8 cellular contexts compared by ENCODE assay signal in the genomic region with DNA sequence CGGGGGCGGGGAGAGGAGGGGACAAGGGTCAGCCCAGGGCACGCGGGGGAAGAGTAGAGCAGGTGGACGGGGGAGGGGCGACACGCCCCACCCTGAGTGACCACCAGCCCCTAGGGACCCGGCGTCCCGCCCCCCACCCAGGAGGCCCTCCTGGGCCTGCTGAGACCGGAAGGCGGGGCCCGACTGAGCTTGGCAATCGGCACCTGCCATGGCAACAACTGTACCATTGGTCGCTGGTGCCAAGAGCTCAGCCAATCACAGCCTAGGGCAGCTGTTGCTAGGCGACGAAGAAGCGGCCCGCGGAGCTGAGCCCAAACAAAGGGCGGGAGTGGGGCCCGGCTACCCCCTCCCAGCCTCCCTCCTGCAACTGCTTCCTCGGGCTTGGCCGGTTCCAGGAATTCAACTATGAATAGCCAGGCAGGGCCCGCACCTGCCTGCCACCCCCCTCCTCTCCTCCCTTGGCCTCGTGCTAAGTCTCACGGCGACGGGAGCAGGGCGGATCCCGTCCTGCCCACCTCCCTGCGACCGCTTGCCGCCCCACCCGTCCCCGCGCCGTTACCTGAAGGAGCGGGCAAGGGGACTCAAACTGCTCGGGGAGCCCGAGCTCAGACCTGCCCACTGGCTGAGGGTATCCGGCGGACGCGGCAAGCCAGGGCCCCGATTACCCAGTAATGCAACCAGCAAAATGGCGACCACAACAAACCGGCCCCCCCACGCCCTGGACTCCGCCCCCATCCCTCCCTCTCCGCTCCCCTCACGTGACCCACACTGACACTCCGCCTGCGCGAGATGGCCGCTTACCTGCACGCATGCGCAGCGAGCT. TPM values are rescaled to one million over a fixed set of nuclear protein-coding genes. Genes with fewer than 3 reads are reported as not detected.
DNase-seq lines count a peak whose midpoint lies in the region; ATAC-seq, FAIRE-seq and TF ChIP-seq lines count a peak whose summit lies in the region.

A gene (minus strand): TSS at position 699 of the 823 bp plus-strand sequence. CDS start 2,295 bp downstream, outside the sequence.

- no peak for FAIRE-seq in H54 (lab: Jason Lieb, UNC)

- peak; percentile 37; the same call in 1 of the 2 replicates for TF ChIP-seq POLR2A in H54 (IDR thresholded peaks at IDR 0.05; ENCODE audit: low read depth, low read length)
- TF ChIP-seq POLR2A in heart left ventricle (IDR thresholded peaks at IDR 0.05) = peak in 1 of 2 donors; percentile 52

- POLR2A ChIA-PET in T-cell (lab: Charles Lee) = interaction anchor here (0.5 to 1.7 kb wide), 8 partner anchors 9 to 1159 kb away, joined by 3 to 14 read pairs (median 6); a partner anchor contains a TSS

- ATAC-seq in T-cell (replicated peaks in 1 of 4) (peak; percentile 91 to 93 (median 92)), heart left ventricle (peak; percentile 92 to 95 (median 95))

- H3K27me3 Mint-ChIP-seq in T-cell = no peaks in the 10 kb centered on the region

- H3K9me3 ChIP-seq in heart left ventricle (no peaks in the 10 kb centered on the region), parathyroid adenoma (ENCODE audit: control insufficient read depth, low read length) (no peaks in the 10 kb centered on the region), tibial artery (no peaks in the 10 kb centered on the region)

- H3K4me2 ChIP-seq in parathyroid adenoma (ENCODE audit: low read length) = peak within 1 kb of the TSS; percentile 97

- H3K27ac Mint-ChIP-seq in T-cell = peak within 1 kb of the TSS; percentile 85 to 92

- peaks cover 38% of the 10 kb centered on the region for H3K36me3 Mint-ChIP-seq in T-cell

- H3K4me1 Mint-ChIP-seq in T-cell = peaks cover 30 to 36% (median 30%) of the 10 kb centered on the region in 3 donors

- intact Hi-C loops in heart left ventricle (cut with DNase I) (loop anchor here in 1 of 10 donors (1.0 kb wide), 1 partner anchor 13 kb away; a partner anchor contains a TSS), tibial artery (cut with DNase I; ENCODE audit: low total_unique reads) (no loop called here)

- DNase-seq in ELR (ENCODE audit: low read depth) (peak; percentile 95), H54 (ENCODE audit: insufficient read length, low spot score) (peak; percentile 99), MV-4-11 (lab: John Stamatoyannopoulos, UW) (peak; percentile 98), T-cell (peak; percentile 95 to 99 (median 97)), amniotic stem cell (lab: John Stamatoyannopoulos, UW) (peak; percentile 89), heart left ventricle (peak; percentile 98 to 99 (median 99)), tibial artery (peak; percentile 97 to 99)

- peak within 1 kb of the TSS; percentile 90 for H3K9ac ChIP-seq in parathyroid adenoma

- peak within 1 kb of the TSS; percentile 76 to 97 (median 90) for H3K27ac ChIP-seq in heart left ventricle
- H3K27ac ChIP-seq in parathyroid adenoma = peak within 1 kb of the TSS; percentile 97
- peak within 1 kb of the TSS; percentile 91 to 92 for H3K27ac ChIP-seq in tibial artery

- H3K4me1 ChIP-seq in heart left ventricle (peaks cover 5 to 25% (median 20%) of the 10 kb centered on the region in 12 donors), parathyroid adenoma (peaks cover 11% of the 10 kb centered on the region), tibial artery (peaks cover 0 to 21% (median 18%) of the 10 kb centered on the region in 4 donors)

- H2AFZ ChIP-seq in parathyroid adenoma = peak within 1 kb of the TSS; percentile 89

- no peaks in the 10 kb centered on the region for H3K9me3 Mint-ChIP-seq in T-cell

- H3K27me3 ChIP-seq in heart left ventricle = no peaks in the 10 kb centered on the region
- H3K27me3 ChIP-seq in parathyroid adenoma (ENCODE audit: control insufficient read depth, insufficient read depth, low read length) = no peaks in the 10 kb centered on the region
- H3K27me3 ChIP-seq in tibial artery = no peaks in the 10 kb centered on the region

- H3K4me3 ChIP-seq in heart left ventricle (peak within 1 kb of the TSS; percentile 65 to 99 (median 83)), parathyroid adenoma (ENCODE audit: low read depth, low read length) (peak within 1 kb of the TSS; percentile 99), tibial artery (peak within 1 kb of the TSS; percentile 88 to 90)

- TF ChIP-seq CTCF in heart left ventricle (IDR thresholded peaks at IDR 0.05) = no peak
- TF ChIP-seq CTCF in parathyroid adenoma (IDR thresholded peaks at IDR 0.05) = no peak
- peak in 1 of 2 experiments; percentile 15 for TF ChIP-seq CTCF in tibial artery (IDR thresholded peaks at IDR 0.05)

- peaks cover 22% of the 10 kb centered on the region for H3K79me2 ChIP-seq in parathyroid adenoma

- H3K36me3 ChIP-seq in heart left ventricle (peaks cover 0 to 75% (median 70%) of the 10 kb centered on the region in 9 donors), parathyroid adenoma (ENCODE audit: control insufficient read depth, insufficient read depth, low read length) (no peaks in the 10 kb centered on the region), tibial artery (peaks cover 42 to 73% (median 58%) of the 10 kb centered on the region in 3 donors)

- CTCF ChIA-PET in T-cell (lab: Charles Lee) = interaction anchor here in 1 of 2 donors (0.6 to 1.7 kb wide), 8 partner anchors 11 to 1494 kb away, joined by 3 to 34 read pairs (median 6); a partner anchor contains a TSS

- 0 to 1% (median 0%) methylated on average over 8 to 59 of the region's 59 CpGs for WGBS in heart left ventricle, 4 donors

- H3K4me3 Mint-ChIP-seq in T-cell = peak within 1 kb of the TSS; percentile 75 to 84 (median 81)

RNA-seq across cellular contexts. Expression of the gene that starts here (rescaled TPM):
- total RNA-seq in T-cell (10 to 100 TPM; 18.9 to 38.4 (median 28.0) TPM), heart left ventricle (10 to 100 TPM; 12.8 to 49.1 (median 28.7) TPM)
- polyA plus RNA-seq in heart left ventricle = 10 to 100 TPM; 13.8 to 19.7 TPM

Comparison
In these comparisons a context has a peak if more than half of its experiments do, and no peak if none do; other contexts are left out.
1. Peak in every context shown above with its lines: DNase-seq, ATAC-seq, H3K4me3 ChIP-seq and H3K27ac ChIP-seq.